In the genomic region with DNA sequence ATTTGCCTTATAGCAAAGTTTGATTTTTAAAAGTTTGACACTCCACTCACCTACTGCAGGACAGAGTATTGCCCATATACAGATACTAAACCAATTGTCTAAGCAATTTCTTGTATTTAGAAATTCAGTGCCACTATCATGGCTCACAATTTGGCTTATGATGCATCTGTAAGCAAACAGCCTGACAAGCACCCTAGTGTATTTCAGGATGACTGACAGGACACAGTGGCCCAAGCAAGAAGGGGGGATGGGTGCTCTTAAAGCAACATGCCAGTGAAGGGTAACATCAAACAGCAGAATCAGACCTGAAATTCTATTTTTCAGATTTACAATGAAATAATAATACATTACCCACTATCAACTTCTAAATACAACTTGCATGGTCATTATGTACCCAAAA, we compare ENCODE assay signal across 1 cellular context.
TF ChIP-seq lines count a peak whose summit lies in the region.

No MANE protein-coding gene starts in this region.

TF ChIP-seq in K562, 482 proteins besides CTCF, POLR2A, EP300 and RAD21 (continued from another document):
- TF ChIP-seq MNT (conservative IDR thresholded peaks at IDR 0.05) (no peak), ZNF324 (CRISPR knock-in tag; IDR thresholded peaks at IDR 0.05) (no peak), GMEB1 (CRISPR knock-in tag; IDR thresholded peaks at IDR 0.05) (no peak), CBX1 (IDR thresholded peaks at IDR 0.05; ENCODE audit: low read depth) (no peak), MCM7 (IDR thresholded peaks at IDR 0.05) (no peak), ZFP91 (CRISPR knock-in tag; IDR thresholded peaks at IDR 0.05) (0 out of 2 replicates have a peak, but pooled peaks have one; percentile 49), RNF219 (CRISPR knock-in tag; IDR thresholded peaks at IDR 0.05) (no peak)
- TF ChIP-seq, protein P1, sequence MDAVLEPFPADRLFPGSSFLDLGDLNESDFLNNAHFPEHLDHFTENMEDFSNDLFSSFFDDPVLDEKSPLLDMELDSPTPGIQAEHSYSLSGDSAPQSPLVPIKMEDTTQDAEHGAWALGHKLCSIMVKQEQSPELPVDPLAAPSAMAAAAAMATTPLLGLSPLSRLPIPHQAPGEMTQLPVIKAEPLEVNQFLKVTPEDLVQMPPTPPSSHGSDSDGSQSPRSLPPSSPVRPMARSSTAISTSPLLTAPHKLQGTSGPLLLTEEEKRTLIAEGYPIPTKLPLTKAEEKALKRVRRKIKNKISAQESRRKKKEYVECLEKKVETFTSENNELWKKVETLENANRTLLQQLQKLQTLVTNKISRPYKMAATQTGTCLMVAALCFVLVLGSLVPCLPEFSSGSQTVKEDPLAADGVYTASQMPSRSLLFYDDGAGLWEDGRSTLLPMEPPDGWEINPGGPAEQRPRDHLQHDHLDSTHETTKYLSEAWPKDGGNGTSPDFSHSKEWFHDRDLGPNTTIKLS (IDR thresholded peaks at IDR 0.05; ENCODE audit: borderline replicate concordance, low read depth): no peak
